Comparison of ENCODE assay signal across 17 cellular contexts in genomic region chr13:34570954-34571353, GRCh38.
DNase-seq lines count a peak whose midpoint lies in the region; ATAC-seq, FAIRE-seq and TF ChIP-seq lines count a peak whose summit lies in the region.
"Had no signal": no experiment of that assay in that cellular context is flagged by ENCODE, and none has a peak within 500 bp of the region (broad histone marks: within the 10 kb centered on the region; RNA-seq: fewer than 3 reads in every experiment).

No MANE protein-coding gene starts in this region.

- H3F3A ChIP-seq in GM23338 (replicated peaks; ENCODE audit: low read depth), result no peaks in the 10 kb centered on the region

- H3K4me3 ChIP-seq in GM23338 (no peak overlapping the region), mesenchymal stem cell (ENCODE audit: insufficient read depth in 1 of 2, low read depth in 1 of 2, low read length in 2 of 2) (no peak overlapping the region), kidney (ENCODE audit: low read length in 2 of 2) (no peak overlapping the region)
- H3K4me3 ChIP-seq: GM23248 had no signal

- no peak overlapping the region for H3K23ac ChIP-seq in mesenchymal stem cell (ENCODE audit: low read length in 2 of 2)

- no peak overlapping the region for H3K18ac ChIP-seq in mesenchymal stem cell (ENCODE audit: low read depth in 1 of 2, low read length in 2 of 2)

- H2AFZ ChIP-seq in GM23338 (peak overlapping the region; percentile 72; the same call in 1 of the 2 replicates), mesenchymal stem cell (ENCODE audit: low read depth, low read length) (no peak overlapping the region)
- H2AFZ ChIP-seq: GM23248 had no signal

- no peaks in the 10 kb centered on the region for H4K20me1 ChIP-seq in GM23338 (replicated peaks; ENCODE audit: insufficient read depth)

- no peak overlapping the region for H2BK120ac ChIP-seq in mesenchymal stem cell (ENCODE audit: low read depth, low read length)

- H4K8ac ChIP-seq in mesenchymal stem cell (ENCODE audit: low read length), result no peak overlapping the region

- H3K4me3 Mint-ChIP-seq in GM23338, result no peak overlapping the region
- no peak overlapping the region for H3K4me3 Mint-ChIP-seq in activated naive CD4-positive, alpha-beta T cell treated with anti-CD3 and anti-CD28 coated beads for 36 hours
- H3K4me3 Mint-ChIP-seq: CD14-positive monocyte; CD8-positive, alpha-beta T cell had no signal

- H2BK12ac ChIP-seq in mesenchymal stem cell (ENCODE audit: low read length in 2 of 2), result no peak overlapping the region

- no peaks in the 10 kb centered on the region for H3K4me1 Mint-ChIP-seq in GM23338
- no peaks in the 10 kb centered on the region for H3K4me1 Mint-ChIP-seq in activated naive CD4-positive, alpha-beta T cell treated with anti-CD3 and anti-CD28 coated beads for 36 hours (ENCODE audit: low read depth)
- H3K4me1 Mint-ChIP-seq: CD14-positive monocyte had no signal

- H2BK5ac ChIP-seq in mesenchymal stem cell (ENCODE audit: low read depth, low read length, poor library complexity, severe bottlenecking), result no peak overlapping the region

- H3K79me1 ChIP-seq in mesenchymal stem cell (replicated peaks; ENCODE audit: low read length, poor library complexity, severe bottlenecking), result no peaks in the 10 kb centered on the region

- no peak for FAIRE-seq in kidney (lab: Jason Lieb, UNC)
- FAIRE-seq: A204.1, GM18507 had no signal

- TF ChIP-seq CTCF in GM23338 (conservative IDR thresholded peaks at IDR 0.05; ENCODE audit: low read depth in 2 of 2) (no peak), kidney (IDR thresholded peaks at IDR 0.05; ENCODE audit: borderline replicate concordance, extremely low read depth, insufficient read depth) (no peak)

- H2AK5ac ChIP-seq in mesenchymal stem cell (ENCODE audit: low read length, severe bottlenecking), result no peak overlapping the region

- ATAC-seq in GM23338 (no peak), SK-N-SH treated with all-trans-retinoic acid at 6 μM for 48 hours (peak; percentile 60)
- ATAC-seq: CD8-positive, alpha-beta T cell had no signal

- H3K27me3 Mint-ChIP-seq in GM23338 (ENCODE audit: insufficient read depth, low read depth, poor library complexity), result no peaks in the 10 kb centered on the region
- no peaks in the 10 kb centered on the region for H3K27me3 Mint-ChIP-seq in activated naive CD4-positive, alpha-beta T cell treated with anti-CD3 and anti-CD28 coated beads for 36 hours (ENCODE audit: low read depth)

- H3K4ac ChIP-seq in mesenchymal stem cell (ENCODE audit: low read depth in 1 of 2, low read length in 2 of 2), result no peak overlapping the region

- H3K9me3 ChIP-seq in mesenchymal stem cell (ENCODE audit: control insufficient read depth, low read length) (no peaks in the 10 kb centered on the region), kidney (ENCODE audit: control insufficient read depth in 1 of 2, low read length in 2 of 2) (no peaks in the 10 kb centered on the region)

- H3K36me3 ChIP-seq in GM23338 (ENCODE audit: insufficient read depth) (no peaks in the 10 kb centered on the region), mesenchymal stem cell (ENCODE audit: control insufficient read depth in 1 of 2, insufficient read depth in 2 of 2, low read depth in 1 of 2, low read length in 2 of 2) (no peaks in the 10 kb centered on the region), kidney (ENCODE audit: control insufficient read depth in 1 of 2, insufficient read depth in 2 of 2, low read length in 2 of 2) (no peaks in the 10 kb centered on the region)

- H2BK15ac ChIP-seq in mesenchymal stem cell (ENCODE audit: low read depth, poor library complexity, severe bottlenecking), result no peak overlapping the region

- H3K27me3 ChIP-seq in GM23338 (ENCODE audit: insufficient read depth), result no peaks in the 10 kb centered on the region
- H3K27me3 ChIP-seq in mesenchymal stem cell (ENCODE audit: control insufficient read depth in 1 of 2, insufficient read depth in 1 of 2, low read length in 2 of 2), result no peaks in the 10 kb centered on the region

- no peak overlapping the region for H3K9ac ChIP-seq in mesenchymal stem cell (ENCODE audit: low read length)
- no peak overlapping the region for H3K9ac ChIP-seq in kidney (ENCODE audit: low read length in 2 of 2)
- H3K9ac ChIP-seq: GM23248 had no signal

- no peak overlapping the region for H3K14ac ChIP-seq in mesenchymal stem cell (ENCODE audit: low read length in 2 of 2)

- intact Hi-C loops in kidney (cut with DNase I), result no loop called here
- intact Hi-C loops in activated naive CD4-positive, alpha-beta T cell treated with anti-CD3 and anti-CD28 coated beads for 36 hours (cut with micrococcal nuclease), result no loop called here

- WGBS in mesenchymal stem cell, result 72% methylated on average over 3 of the region's 4 CpGs

- no peak overlapping the region for H3K27ac Mint-ChIP-seq in GM23338
- H3K27ac Mint-ChIP-seq in activated naive CD4-positive, alpha-beta T cell treated with anti-CD3 and anti-CD28 coated beads for 36 hours, result no peak overlapping the region
- H3K27ac Mint-ChIP-seq: CD14-positive monocyte; CD8-positive, alpha-beta T cell had no signal

- H3K27ac ChIP-seq in GM23338 (ENCODE audit: low read depth) (no peak overlapping the region), mesenchymal stem cell (ENCODE audit: low read length, poor library complexity, severe bottlenecking) (no peak overlapping the region), kidney (ENCODE audit: low read depth in 2 of 2, low read length in 2 of 2) (no peak overlapping the region)
- H3K27ac ChIP-seq: GM23248, HL-60 had no signal

- no peaks in the 10 kb centered on the region for H3K36me3 Mint-ChIP-seq in GM23338 (ENCODE audit: low read depth)
- no peaks in the 10 kb centered on the region for H3K36me3 Mint-ChIP-seq in activated naive CD4-positive, alpha-beta T cell treated with anti-CD3 and anti-CD28 coated beads for 36 hours (ENCODE audit: low read depth)
- H3K36me3 Mint-ChIP-seq: CD14-positive monocyte; CD8-positive, alpha-beta T cell had no signal

- H3K79me2 ChIP-seq in GM23338 (replicated peaks; ENCODE audit: insufficient read depth), result no peaks in the 10 kb centered on the region

- H3K9me3 Mint-ChIP-seq in GM23338, result no peaks in the 10 kb centered on the region
- no peaks in the 10 kb centered on the region for H3K9me3 Mint-ChIP-seq in activated naive CD4-positive, alpha-beta T cell treated with anti-CD3 and anti-CD28 coated beads for 36 hours
- H3K9me3 Mint-ChIP-seq: CD8-positive, alpha-beta T cell had no signal

- DNase-seq in EH (ENCODE audit: low read depth), result peak; percentile 18
- no peak for DNase-seq in GM23338 (ENCODE audit: low spot score)
- peak; percentile 3 for DNase-seq in mesenchymal stem cell
- DNase-seq in kidney, result no peak
- DNase-seq in activated naive CD4-positive, alpha-beta T cell treated with anti-CD3 and anti-CD28 coated beads for 36 hours, result no peak
- DNase-seq in NCI-H774 (lab: John Stamatoyannopoulos, UW), result no peak
- DNase-seq: CD8-positive, alpha-beta T cell; COR-L47; DMS153; DMS79 treated with DMSO at 0.1 percent for 48 hours; GM23248; H7 had no signal

- CTCF ChIA-PET in activated naive CD4-positive, alpha-beta T cell treated with anti-CD3 and anti-CD28 coated beads for 36 hours (lab: Charles Lee), result no interaction called here

- peaks cover 13% of the 10 kb centered on the region; the same call in 1 of the 2 replicates for H3K9me2 ChIP-seq in GM23338 (ENCODE audit: insufficient read depth)

- H3K4me2 ChIP-seq in GM23338 (no peak overlapping the region), mesenchymal stem cell (ENCODE audit: low read length, poor library complexity, severe bottlenecking) (no peak overlapping the region)

- no peaks in the 10 kb centered on the region for H3K4me1 ChIP-seq in GM23338 (ENCODE audit: insufficient read depth)
- H3K4me1 ChIP-seq in mesenchymal stem cell (ENCODE audit: control insufficient read depth, insufficient read depth, low read depth, low read length), result no peaks in the 10 kb centered on the region
- H3K4me1 ChIP-seq in kidney (ENCODE audit: control insufficient read depth in 1 of 2, insufficient read depth in 1 of 2, low read depth in 1 of 2, low read length in 2 of 2), result no peaks in the 10 kb centered on the region

- H4K91ac ChIP-seq in mesenchymal stem cell (ENCODE audit: low read length), result no peak overlapping the region

TF ChIP-seq in GM23338, 12 proteins besides CTCF, POLR2A, EP300 and RAD21:
- TF ChIP-seq ETS1 (IDR thresholded peaks at IDR 0.05) (no peak), EZH2 (IDR thresholded peaks at IDR 0.05; ENCODE audit: low read depth, unreplicated experiment) (no peak), POLR2AphosphoS5 (IDR thresholded peaks at IDR 0.05; ENCODE audit: low read depth) (no peak), ZNF114 (CRISPR knock-in tag; IDR thresholded peaks at IDR 0.05) (no peak), ZNF331 (CRISPR knock-in tag; IDR thresholded peaks at IDR 0.05; ENCODE audit: low read depth) (no peak), EZH2phosphoT487 (IDR thresholded peaks at IDR 0.05; ENCODE audit: unreplicated experiment) (no peak), JUNB (IDR thresholded peaks at IDR 0.05; ENCODE audit: unreplicated experiment) (no peak)
TF ChIP-seq in GM23338: peak in this region for 0.

TF ChIP-seq in SK-N-SH treated with all-trans-retinoic acid at 6 μM for 48 hours, 23 proteins besides CTCF, POLR2A, EP300 and RAD21 (continues in another document):
- TF ChIP-seq ARNTL (CRISPR knock-in tag; IDR thresholded peaks at IDR 0.05; ENCODE audit: borderline replicate concordance, low read depth) (no peak), PPARA (CRISPR knock-in tag; IDR thresholded peaks at IDR 0.05; ENCODE audit: borderline replicate concordance) (no peak), CREB5 (CRISPR knock-in tag; IDR thresholded peaks at IDR 0.05; ENCODE audit: low read depth) (no peak), BACH2 (CRISPR knock-in tag; IDR thresholded peaks at IDR 0.05; ENCODE audit: borderline replicate concordance) (no peak)

Comparison
In these comparisons a context has a peak if more than half of its experiments do, and no peak if none do; other contexts are left out.
1. DNase-seq: peak in EH (single experiment) and mesenchymal stem cell (single experiment); none in GM23338 (single experiment), kidney (single experiment), activated naive CD4-positive, alpha-beta T cell treated with anti-CD3 and anti-CD28 coated beads for 36 hours (single experiment) and NCI-H774 (single experiment).